ENCODE assay signal across 8 cellular contexts in genomic region chr6:47309326-47310130, GRCh38. TPM values are rescaled to one million over a fixed set of nuclear protein-coding genes. Genes with fewer than 3 reads are reported as not detected.
DNase-seq lines count a peak whose midpoint lies in the region; ATAC-seq and TF ChIP-seq lines count a peak whose summit lies in the region.

A gene with protein sequence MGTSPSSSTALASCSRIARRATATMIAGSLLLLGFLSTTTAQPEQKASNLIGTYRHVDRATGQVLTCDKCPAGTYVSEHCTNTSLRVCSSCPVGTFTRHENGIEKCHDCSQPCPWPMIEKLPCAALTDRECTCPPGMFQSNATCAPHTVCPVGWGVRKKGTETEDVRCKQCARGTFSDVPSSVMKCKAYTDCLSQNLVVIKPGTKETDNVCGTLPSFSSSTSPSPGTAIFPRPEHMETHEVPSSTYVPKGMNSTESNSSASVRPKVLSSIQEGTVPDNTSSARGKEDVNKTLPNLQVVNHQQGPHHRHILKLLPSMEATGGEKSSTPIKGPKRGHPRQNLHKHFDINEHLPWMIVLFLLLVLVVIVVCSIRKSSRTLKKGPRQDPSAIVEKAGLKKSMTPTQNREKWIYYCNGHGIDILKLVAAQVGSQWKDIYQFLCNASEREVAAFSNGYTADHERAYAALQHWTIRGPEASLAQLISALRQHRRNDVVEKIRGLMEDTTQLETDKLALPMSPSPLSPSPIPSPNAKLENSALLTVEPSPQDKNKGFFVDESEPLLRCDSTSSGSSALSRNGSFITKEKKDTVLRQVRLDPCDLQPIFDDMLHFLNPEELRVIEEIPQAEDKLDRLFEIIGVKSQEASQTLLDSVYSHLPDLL (minus strand): TSS chr6:47309905. CDS start chr6:47309511, 394 bp downstream.

- POLR2A ChIA-PET in activated CD4-positive, alpha-beta T cell treated with anti-CD3 and anti-CD28 coated beads for 36 hours (lab: Charles Lee), result interaction anchor here (0.6 kb wide), 1 partner anchor 461 kb away, joined by 3 read pairs; no protein-coding TSS in a partner anchor

- DNase-seq in AML-193 (lab: John Stamatoyannopoulos, UW) (peak; percentile 91 to 93), NCI-H446 (lab: John Stamatoyannopoulos, UW) (peak; percentile 69 to 87), coronary artery (ENCODE audit: low spot score) (peak; percentile 84)
- peak; percentile 93 for DNase-seq in activated CD4-positive, alpha-beta T cell treated with anti-CD3 and anti-CD28 coated beads for 36 hours
- peak; percentile 85 for DNase-seq in stimulated activated CD4-positive, alpha-beta T cell treated with anti-CD3 and anti-CD28 coated beads, Interleukin-1b, Interleukin-23, amount 100 ng/mL, for 48 hours

- TF ChIP-seq CTCF in coronary artery (IDR thresholded peaks at IDR 0.05), result peak; percentile 77

- no peaks in the 10 kb centered on the region for H3K27me3 ChIP-seq in layer of hippocampus (ENCODE audit: control insufficient read depth, insufficient read depth, low read length)

- peak within 1 kb of the TSS; percentile 66 for H3K4me3 Mint-ChIP-seq in activated CD4-positive, alpha-beta T cell treated with anti-CD3 and anti-CD28 coated beads for 36 hours

- peak within 1 kb of the TSS; percentile 42 for H3K27ac Mint-ChIP-seq in activated CD4-positive, alpha-beta T cell treated with anti-CD3 and anti-CD28 coated beads for 36 hours

- peaks cover 9% of the 10 kb centered on the region for H3K4me1 Mint-ChIP-seq in activated CD4-positive, alpha-beta T cell treated with anti-CD3 and anti-CD28 coated beads for 36 hours

- ATAC-seq in GM19025 (IDR thresholded peaks at IDR 0.05; ENCODE audit: low read depth, unreplicated experiment), result peak; percentile 98
- peak; percentile 99 for ATAC-seq in HG03342 (IDR thresholded peaks at IDR 0.05; ENCODE audit: unreplicated experiment)
- ATAC-seq in activated CD4-positive, alpha-beta T cell treated with anti-CD3 and anti-CD28 coated beads for 36 hours, result peak; percentile 97

- CTCF ChIA-PET in activated CD4-positive, alpha-beta T cell treated with anti-CD3 and anti-CD28 coated beads for 36 hours (lab: Charles Lee), result interaction anchor here (0.6 to 2.7 kb wide), 5 partner anchors 18 to 215 kb away, joined by 3 to 16 read pairs (median 4); no protein-coding TSS in a partner anchor

- H3K27ac ChIP-seq in coronary artery, result peak within 1 kb of the TSS in 1 of 2 donors; percentile 63
- H3K27ac ChIP-seq in layer of hippocampus (ENCODE audit: low read depth, low read length), result peak within 1 kb of the TSS; percentile 22

- intact Hi-C loops in activated CD4-positive, alpha-beta T cell treated with anti-CD3 and anti-CD28 coated beads for 36 hours (cut with DNase I, micrococcal nuclease), result loop anchor here (1.0 to 10.0 kb wide), 5 partner anchors 67 to 1085 kb away; no protein-coding TSS in a partner anchor

- H3K4me3 ChIP-seq in coronary artery, result peak within 1 kb of the TSS; percentile 82

- no peaks in the 10 kb centered on the region for H3K36me3 Mint-ChIP-seq in activated CD4-positive, alpha-beta T cell treated with anti-CD3 and anti-CD28 coated beads for 36 hours (ENCODE audit: low read depth)

- no peaks in the 10 kb centered on the region for H3K9me3 Mint-ChIP-seq in activated CD4-positive, alpha-beta T cell treated with anti-CD3 and anti-CD28 coated beads for 36 hours (ENCODE audit: low read depth)

- peaks cover 33% of the 10 kb centered on the region for H3K27me3 Mint-ChIP-seq in activated CD4-positive, alpha-beta T cell treated with anti-CD3 and anti-CD28 coated beads for 36 hours

RNA-seq across cellular contexts. Expression of the gene that starts here (rescaled TPM):
- total RNA-seq in activated CD4-positive, alpha-beta T cell treated with anti-CD3 and anti-CD28 coated beads for 36 hours, result 1 to 10 TPM; 2.6 to 2.8 TPM
